25 cellular contexts compared by ENCODE assay signal in genomic region chr3:123735456-123735855, GRCh38.
DNase-seq lines count a peak whose midpoint lies in the region; ATAC-seq and TF ChIP-seq lines count a peak whose summit lies in the region.
"Had no signal": no experiment of that assay in that cellular context is flagged by ENCODE, and none has a peak within 500 bp of the region (broad histone marks: within the 10 kb centered on the region; RNA-seq: fewer than 3 reads in every experiment).

No MANE protein-coding gene starts in this region.

- H3K4me3 Mint-ChIP-seq in HFFc6 = peak overlapping the region; percentile 20; the same call in 1 of the 2 replicates
- no peak overlapping the region for H3K4me3 Mint-ChIP-seq in naive thymus-derived CD8-positive, alpha-beta T cell
- H3K4me3 Mint-ChIP-seq: CD14-positive monocyte; CD8-positive, alpha-beta memory T cell; IgD-negative memory B cell had no signal

- TF ChIP-seq CTCF in HFFc6 (IDR thresholded peaks at IDR 0.05) = no peak
- TF ChIP-seq CTCF in prostate gland (IDR thresholded peaks at IDR 0.05) = no peak

- no peak overlapping the region for H3K18ac ChIP-seq in mesenchymal stem cell (ENCODE audit: low read depth in 1 of 2, low read length in 2 of 2)

- peaks cover 39% of the 10 kb centered on the region for H3K36me3 ChIP-seq in adipocyte (ENCODE audit: control insufficient read depth, insufficient read depth, low read length, severe bottlenecking)
- H3K36me3 ChIP-seq in mesenchymal stem cell (ENCODE audit: control insufficient read depth in 1 of 2, insufficient read depth in 2 of 2, low read depth in 1 of 2, low read length in 2 of 2) = peaks cover 30 to 42% of the 10 kb centered on the region in 2 experiments
- no peaks in the 10 kb centered on the region for H3K36me3 ChIP-seq in prostate gland
- H3K36me3 ChIP-seq: BE2C had no signal

- peak overlapping the region; percentile 98 for H3K27ac Mint-ChIP-seq in HFFc6
- H3K27ac Mint-ChIP-seq in naive thymus-derived CD8-positive, alpha-beta T cell = no peak overlapping the region
- H3K27ac Mint-ChIP-seq: CD14-positive monocyte; CD8-positive, alpha-beta memory T cell had no signal

- no peak overlapping the region for H4K91ac ChIP-seq in mesenchymal stem cell (ENCODE audit: low read length)

- WGBS in mesenchymal stem cell = 80% methylated on average over 2 of the region's 2 CpGs
- WGBS in prostate gland = 68% methylated on average over 2 of the region's 2 CpGs

- DNase-seq in HFFc6 = no peak
- DNase-seq in adipocyte (ENCODE audit: low read depth) = peak; percentile 40
- DNase-seq in mesenchymal stem cell = no peak
- DNase-seq in prostate gland (ENCODE audit: low spot score) = no peak
- DNase-seq in naive thymus-derived CD8-positive, alpha-beta T cell = no peak
- DNase-seq: BE2C; Calu3; CD8-positive, alpha-beta memory T cell; DMS79 treated with DMSO at 0.1 percent for 48 hours; H7; NCI-H1092 treated with DMSO at 0.1 percent for 48 hours; NCI-H1436; NCI-H187; NCI-H2081 treated with DMSO at 0.1 percent for 48 hours; NCI-H2171; NCI-H226; NCI-H510A; NCI-H69; SHP77; SW 1271 had no signal

- intact Hi-C loops in prostate gland (cut with DNase I) = no loop called here

- no peak overlapping the region for H4K8ac ChIP-seq in mesenchymal stem cell (ENCODE audit: low read length)

- no peak overlapping the region for H2AFZ ChIP-seq in mesenchymal stem cell (ENCODE audit: low read depth, low read length)

- H3K4me1 ChIP-seq in adipocyte (ENCODE audit: control insufficient read depth, insufficient read depth, low read length) (peaks cover 33% of the 10 kb centered on the region), mesenchymal stem cell (ENCODE audit: control insufficient read depth, insufficient read depth, low read depth, low read length) (peaks cover 35% of the 10 kb centered on the region), prostate gland (replicated peaks) (no peaks in the 10 kb centered on the region)
- H3K4me1 ChIP-seq: BE2C had no signal

- H2BK12ac ChIP-seq in mesenchymal stem cell (ENCODE audit: low read length in 2 of 2) = no peak overlapping the region

- peaks cover 21% of the 10 kb centered on the region for H3K27me3 Mint-ChIP-seq in HFFc6 (ENCODE audit: insufficient read depth)
- peaks cover 0 to 11% (median 0%) of the 10 kb centered on the region in 5 donors for H3K27me3 Mint-ChIP-seq in naive thymus-derived CD8-positive, alpha-beta T cell

- peak overlapping the region; percentile 79 for H2AK5ac ChIP-seq in mesenchymal stem cell (ENCODE audit: low read length, severe bottlenecking)

- H3K4me3 ChIP-seq in adipocyte (ENCODE audit: low read length) (no peak overlapping the region), mesenchymal stem cell (ENCODE audit: insufficient read depth in 1 of 2, low read depth in 1 of 2, low read length in 2 of 2) (no peak overlapping the region), prostate gland (no peak overlapping the region)

- TF ChIP-seq POLR2A in prostate gland (IDR thresholded peaks at IDR 0.05) = no peak

- H3K23ac ChIP-seq in mesenchymal stem cell (ENCODE audit: low read length in 2 of 2) = no peak overlapping the region

- peak overlapping the region; percentile 96 for H3K27ac ChIP-seq in mesenchymal stem cell (ENCODE audit: low read length, poor library complexity, severe bottlenecking)
- H3K27ac ChIP-seq in prostate gland = no peak overlapping the region
- H3K27ac ChIP-seq: KMS-11 had no signal

- H2BK5ac ChIP-seq in mesenchymal stem cell (ENCODE audit: low read depth, low read length, poor library complexity, severe bottlenecking) = peak overlapping the region; percentile 80

- peaks cover 14% of the 10 kb centered on the region for H3K79me1 ChIP-seq in mesenchymal stem cell (replicated peaks; ENCODE audit: low read length, poor library complexity, severe bottlenecking)

- H3K4ac ChIP-seq in mesenchymal stem cell (ENCODE audit: low read depth in 1 of 2, low read length in 2 of 2) = no peak overlapping the region

- H2BK15ac ChIP-seq in mesenchymal stem cell (ENCODE audit: low read depth, poor library complexity, severe bottlenecking) = no peak overlapping the region

- H3K14ac ChIP-seq in mesenchymal stem cell (ENCODE audit: low read length in 2 of 2) = no peak overlapping the region

- no peaks in the 10 kb centered on the region for H3K27me3 ChIP-seq in adipocyte (replicated peaks; ENCODE audit: control insufficient read depth, insufficient read depth, low read length)
- no peaks in the 10 kb centered on the region for H3K27me3 ChIP-seq in mesenchymal stem cell (ENCODE audit: control insufficient read depth in 1 of 2, insufficient read depth in 1 of 2, low read length in 2 of 2)
- no peaks in the 10 kb centered on the region for H3K27me3 ChIP-seq in prostate gland (replicated peaks; ENCODE audit: insufficient read depth)
- H3K27me3 ChIP-seq: BE2C had no signal

- ATAC-seq in GM18502 (IDR thresholded peaks at IDR 0.05; ENCODE audit: poor library complexity, unreplicated experiment) (no peak), HG03025 (IDR thresholded peaks at IDR 0.05; ENCODE audit: low FRiP score, unreplicated experiment) (no peak)
- ATAC-seq in naive thymus-derived CD8-positive, alpha-beta T cell = no peak

- no peaks in the 10 kb centered on the region for H3K9me3 ChIP-seq in adipocyte (ENCODE audit: control insufficient read depth, low read length)
- no peaks in the 10 kb centered on the region for H3K9me3 ChIP-seq in mesenchymal stem cell (ENCODE audit: control insufficient read depth, low read length)
- no peaks in the 10 kb centered on the region for H3K9me3 ChIP-seq in prostate gland
- H3K9me3 ChIP-seq: BE2C had no signal

- peaks cover 93% of the 10 kb centered on the region for H3K36me3 Mint-ChIP-seq in HFFc6 (ENCODE audit: low read depth)
- no peaks in the 10 kb centered on the region for H3K36me3 Mint-ChIP-seq in naive thymus-derived CD8-positive, alpha-beta T cell
- H3K36me3 Mint-ChIP-seq: CD14-positive monocyte; CD8-positive, alpha-beta memory T cell; IgD-negative memory B cell had no signal

- no peak overlapping the region for H3K4me2 ChIP-seq in mesenchymal stem cell (ENCODE audit: low read length, poor library complexity, severe bottlenecking)
- H3K4me2 ChIP-seq: KMS-11 had no signal

- H3K4me1 Mint-ChIP-seq in HFFc6 (ENCODE audit: low read depth) = peaks cover 99% of the 10 kb centered on the region
- H3K4me1 Mint-ChIP-seq in naive thymus-derived CD8-positive, alpha-beta T cell = no peaks in the 10 kb centered on the region
- H3K4me1 Mint-ChIP-seq: CD14-positive monocyte; CD8-positive, alpha-beta memory T cell had no signal

- no peak overlapping the region for H2BK120ac ChIP-seq in mesenchymal stem cell (ENCODE audit: low read depth, low read length)

- POLR2A ChIA-PET in naive thymus-derived CD8-positive, alpha-beta T cell (lab: Charles Lee) = no interaction called here

- H3K9ac ChIP-seq in adipocyte (ENCODE audit: low read length) (no peak overlapping the region), mesenchymal stem cell (ENCODE audit: low read length) (no peak overlapping the region)
- H3K9ac ChIP-seq: KMS-11 had no signal

- H3K9me3 Mint-ChIP-seq in HFFc6 = no peaks in the 10 kb centered on the region; the same call in 1 of the 2 replicates
- no peaks in the 10 kb centered on the region for H3K9me3 Mint-ChIP-seq in naive thymus-derived CD8-positive, alpha-beta T cell
- H3K9me3 Mint-ChIP-seq: CD8-positive, alpha-beta memory T cell; IgD-negative memory B cell had no signal
